8 cellular contexts compared by ENCODE assay signal in the genomic region with DNA sequence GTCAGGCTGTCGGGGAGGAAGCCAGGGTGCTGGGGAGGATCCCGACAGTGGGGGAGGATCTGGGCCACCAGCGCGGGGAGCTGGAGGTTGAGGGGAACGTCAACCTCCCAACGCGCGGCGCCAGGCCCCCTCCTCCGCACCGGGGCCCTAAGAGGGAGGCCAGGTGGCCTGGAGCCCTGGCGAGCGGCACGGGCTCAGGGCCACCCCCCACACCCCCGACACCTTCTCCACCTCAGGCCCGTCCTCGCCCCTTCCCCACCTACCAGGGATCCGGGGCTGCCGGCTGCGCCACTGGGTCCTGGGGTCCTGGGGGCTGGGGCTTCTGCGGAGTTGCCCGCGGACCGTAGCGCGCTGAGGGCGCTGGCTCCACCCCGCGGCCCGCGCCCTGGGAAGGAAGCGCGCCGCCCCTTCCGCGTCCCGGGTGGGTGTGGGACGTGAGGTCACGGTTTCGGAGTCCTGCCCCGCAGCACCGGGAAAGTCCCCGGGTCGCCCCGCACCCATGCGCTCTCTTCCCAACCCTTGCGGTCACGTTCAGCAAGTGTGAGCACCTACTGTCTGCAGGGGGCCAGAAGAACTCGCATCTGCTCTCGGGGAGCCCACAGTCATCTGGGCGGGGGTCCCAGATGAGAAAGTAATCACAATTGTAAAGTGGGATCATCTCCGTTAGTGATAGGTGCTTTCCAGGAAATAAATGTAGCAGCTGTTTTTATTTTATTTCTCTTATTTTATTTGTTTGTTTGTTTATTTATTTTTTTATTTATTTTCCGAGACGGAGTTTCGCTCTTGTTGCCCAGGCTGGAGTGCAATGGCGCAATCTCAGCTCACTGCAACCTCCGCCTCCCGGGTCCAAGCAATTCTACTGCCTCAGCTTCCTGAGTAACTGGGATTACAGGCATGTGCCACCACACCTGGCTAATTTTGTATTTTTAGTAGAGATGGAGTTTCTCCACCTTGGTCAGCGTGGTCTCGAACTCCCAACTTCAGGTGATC.
A peak's percentile ranks its signal among the peaks of the same experiment; 100 is the strongest.
DNase-seq lines count a peak whose midpoint lies in the region; TF ChIP-seq lines count a peak whose summit lies in the region.

TICAM1 (minus strand) TSS at position 362 of the 990 bp plus-strand sequence. CDS start 13,335 bp downstream, outside the sequence.

- peaks cover 33% of the 10 kb centered on the region for H3K4me1 ChIP-seq in BLaER1

- peak within 1 kb of the TSS; percentile 92 for H3K9ac ChIP-seq in BLaER1

- peaks cover 25% of the 10 kb centered on the region; the same call in 1 of the 2 replicates for H4K20me1 ChIP-seq in BLaER1

- no peaks in the 10 kb centered on the region for H3K9me3 ChIP-seq in BLaER1

- H3K27ac ChIP-seq in BLaER1: peak within 1 kb of the TSS; percentile 91

- H3K4me3 ChIP-seq in BLaER1: peak within 1 kb of the TSS; percentile 90
- H3K4me3 ChIP-seq in cardiac fibroblast (replicated peaks in 1 of 2; ENCODE audit: low read depth in 2 of 2, low read length in 2 of 2): peak within 1 kb of the TSS; percentile 83 to 91

- TF ChIP-seq CTCF in cardiac fibroblast (IDR thresholded peaks at IDR 0.05; ENCODE audit: low read depth, low read length): peak; percentile 3

- 0 out of 2 replicates have a peak, but pooled peaks cover 8% of the 10 kb centered on the region for H3K36me3 ChIP-seq in BLaER1

- no peaks in the 10 kb centered on the region for H3K27me3 ChIP-seq in BLaER1

- DNase-seq in GM19238 (ENCODE audit: insufficient read length, low spot score): peak; percentile 62
- peak; percentile 45 for DNase-seq in HuH-7 (ENCODE audit: low spot score)
- peak; percentile 57 for DNase-seq in activated CD4-positive, CD25-positive, alpha-beta regulatory T cell treated with anti-CD3 and anti-CD28 coated beads, Interleukin-2, amount 50 U/mL, for 16 hours (ENCODE audit: low read depth, low spot score)
- DNase-seq in cardiac fibroblast (ENCODE audit: low read depth in 2 of 2): peak; percentile 65 to 77
- peak; percentile 61 for DNase-seq in kidney glomerular epithelial cell (lab: John Stamatoyannopoulos, UW)
- DNase-seq in stimulated activated CD4-positive, alpha-beta T cell treated with anti-CD3 and anti-CD28 coated beads, Interleukin-1b, Interleukin-23, amount 100 ng/mL, for 48 hours: peak; percentile 71
- DNase-seq in NCI-H187 (lab: John Stamatoyannopoulos, UW): no peak

- peak within 1 kb of the TSS; percentile 94 for H3K4me2 ChIP-seq in BLaER1

Comparison
In these comparisons a context has a peak if more than half of its experiments do, and no peak if none do; other contexts are left out.
1. DNase-seq: peak in GM19238 (single experiment), HuH-7 (single experiment), activated CD4-positive, CD25-positive, alpha-beta regulatory T cell treated with anti-CD3 and anti-CD28 coated beads, Interleukin-2, amount 50 U/mL, for 16 hours (single experiment), cardiac fibroblast (2 of 2), kidney glomerular epithelial cell (single experiment) and stimulated activated CD4-positive, alpha-beta T cell treated with anti-CD3 and anti-CD28 coated beads, Interleukin-1b, Interleukin-23, amount 100 ng/mL, for 48 hours (single experiment); none in NCI-H187 (0 of 2).